Comparison of ENCODE assay signal across 9 cellular contexts in genomic region chr18:5879479-5879882, GRCh38. TPM values are rescaled to one million over a fixed set of nuclear protein-coding genes. Genes with fewer than 3 reads are reported as not detected.
A peak's percentile ranks its signal among the peaks of the same experiment; 100 is the strongest.
DNase-seq lines count a peak whose midpoint lies in the region; ATAC-seq and TF ChIP-seq lines count a peak whose summit lies in the region.
"Had no signal": no experiment of that assay in that cellular context is flagged by ENCODE, and none has a peak within 500 bp of the region (broad histone marks: within the 10 kb centered on the region; RNA-seq: fewer than 3 reads in every experiment).

No MANE protein-coding gene starts in this region.

- no peaks in the 10 kb centered on the region for H3K4me1 ChIP-seq in adipocyte (ENCODE audit: control insufficient read depth, insufficient read depth, low read length)
- no peaks in the 10 kb centered on the region for H3K4me1 ChIP-seq in CD4-positive, alpha-beta memory T cell (ENCODE audit: insufficient read depth, low read length)
- H3K4me1 ChIP-seq: SJCRH30 had no signal

- no peaks in the 10 kb centered on the region for H3K4me1 Mint-ChIP-seq in activated T-cell treated with anti-CD3 and anti-CD28 coated beads, Interleukin-2, amount 50 U/mL, for 24 hours (ENCODE audit: low read depth)
- no peaks in the 10 kb centered on the region for H3K4me1 Mint-ChIP-seq in CD4-positive, alpha-beta memory T cell

- H3K27me3 ChIP-seq in adipocyte (replicated peaks; ENCODE audit: control insufficient read depth, insufficient read depth, low read length): peaks cover 17% of the 10 kb centered on the region
- peaks cover 3% of the 10 kb centered on the region for H3K27me3 ChIP-seq in kidney epithelial cell (ENCODE audit: control insufficient read depth, insufficient read depth, low read length)
- no peaks in the 10 kb centered on the region for H3K27me3 ChIP-seq in CD4-positive, alpha-beta memory T cell (ENCODE audit: insufficient read depth, low read length)
- H3K27me3 ChIP-seq: SJCRH30 had no signal

- no peaks in the 10 kb centered on the region for H3K9me3 Mint-ChIP-seq in activated T-cell treated with anti-CD3 and anti-CD28 coated beads, Interleukin-2, amount 50 U/mL, for 24 hours
- H3K9me3 Mint-ChIP-seq in CD4-positive, alpha-beta memory T cell: no peaks in the 10 kb centered on the region

- no peak overlapping the region for H3K27ac Mint-ChIP-seq in activated T-cell treated with anti-CD3 and anti-CD28 coated beads, Interleukin-2, amount 50 U/mL, for 24 hours
- H3K27ac Mint-ChIP-seq in CD4-positive, alpha-beta memory T cell: no peak overlapping the region

- DNase-seq in DMS53 (lab: John Stamatoyannopoulos, UW) (peak; percentile 80), HS-5 (ENCODE audit: low read depth) (peak; percentile 5), adipocyte (ENCODE audit: low read depth) (peak; percentile 73), kidney epithelial cell (ENCODE audit: low read depth) (no peak), ecto neural progenitor cell (ENCODE audit: low spot score) (no peak)
- DNase-seq in activated T-cell treated with anti-CD3 and anti-CD28 coated beads, Interleukin-2, amount 50 U/mL, for 24 hours: no peak
- DNase-seq in CD4-positive, alpha-beta memory T cell: no peak

- no peak overlapping the region for H3K9ac ChIP-seq in adipocyte (ENCODE audit: low read length)

- H3K4me3 Mint-ChIP-seq in activated T-cell treated with anti-CD3 and anti-CD28 coated beads, Interleukin-2, amount 50 U/mL, for 24 hours: no peak overlapping the region
- no peak overlapping the region for H3K4me3 Mint-ChIP-seq in CD4-positive, alpha-beta memory T cell

- H3K36me3 Mint-ChIP-seq in activated T-cell treated with anti-CD3 and anti-CD28 coated beads, Interleukin-2, amount 50 U/mL, for 24 hours (ENCODE audit: low read depth): no peaks in the 10 kb centered on the region
- no peaks in the 10 kb centered on the region for H3K36me3 Mint-ChIP-seq in CD4-positive, alpha-beta memory T cell

- H3K27ac ChIP-seq in CD4-positive, alpha-beta memory T cell (ENCODE audit: low read depth, low read length): no peak overlapping the region
- H3K27ac ChIP-seq: SJCRH30 had no signal

- CTCF ChIA-PET in CD4-positive, alpha-beta memory T cell (lab: Charles Lee; ENCODE audit: partially characterized antibody): no interaction called here

- peak; percentile 75 for TF ChIP-seq CTCF in kidney epithelial cell (IDR thresholded peaks at IDR 0.05; ENCODE audit: insufficient read depth, low read length, poor library complexity, severe bottlenecking)

- peaks cover 32% of the 10 kb centered on the region for H3K27me3 Mint-ChIP-seq in activated T-cell treated with anti-CD3 and anti-CD28 coated beads, Interleukin-2, amount 50 U/mL, for 24 hours
- H3K27me3 Mint-ChIP-seq in CD4-positive, alpha-beta memory T cell: peaks cover 0 to 6% of the 10 kb centered on the region in 2 donors

- ATAC-seq in HG02759 (IDR thresholded peaks at IDR 0.05; ENCODE audit: unreplicated experiment): no peak

- no peaks in the 10 kb centered on the region for H3K9me3 ChIP-seq in adipocyte (ENCODE audit: control insufficient read depth, low read length)
- no peaks in the 10 kb centered on the region for H3K9me3 ChIP-seq in CD4-positive, alpha-beta memory T cell (ENCODE audit: control insufficient read depth in 1 of 2, low read length in 2 of 2)
- H3K9me3 ChIP-seq: SJCRH30 had no signal

- no peaks in the 10 kb centered on the region for H3K36me3 ChIP-seq in adipocyte (ENCODE audit: control insufficient read depth, insufficient read depth, low read length, severe bottlenecking)
- no peaks in the 10 kb centered on the region for H3K36me3 ChIP-seq in kidney epithelial cell (ENCODE audit: control insufficient read depth, insufficient read depth, low read length)
- H3K36me3 ChIP-seq in CD4-positive, alpha-beta memory T cell (ENCODE audit: insufficient read depth, low read length): no peaks in the 10 kb centered on the region
- H3K36me3 ChIP-seq: SJCRH30 had no signal

- no peak overlapping the region for H3K4me3 ChIP-seq in adipocyte (ENCODE audit: low read length)
- H3K4me3 ChIP-seq in kidney epithelial cell (ENCODE audit: low read depth, low read length): no peak overlapping the region
- H3K4me3 ChIP-seq in CD4-positive, alpha-beta memory T cell (ENCODE audit: low read length in 2 of 2): no peak overlapping the region
- H3K4me3 ChIP-seq: SJCRH30 had no signal

- intact Hi-C loops in CD4-positive, alpha-beta memory T cell (cut with micrococcal nuclease): no loop called here

- POLR2A ChIA-PET in CD4-positive, alpha-beta memory T cell (lab: Charles Lee; ENCODE audit: partially characterized antibody): no interaction called here

RNA-seq across cellular contexts. Expression of gene TMEM200C, which starts 15.8 kb away (rescaled TPM):
- 4.9 and 8.1 TPM in 2 replicates for total RNA-seq in kidney epithelial cell
- total RNA-seq in CD4-positive, alpha-beta memory T cell: not detected
- not detected for polyA plus RNA-seq in CD4-positive, alpha-beta memory T cell
- total RNA-seq: SJCRH30 had no signal

Comparison
In these comparisons a context has a peak if more than half of its experiments do, and no peak if none do; other contexts are left out.
1. DNase-seq: peak in DMS53 (single experiment), HS-5 (single experiment) and adipocyte (single experiment); none in kidney epithelial cell (single experiment), activated T-cell treated with anti-CD3 and anti-CD28 coated beads, Interleukin-2, amount 50 U/mL, for 24 hours (single experiment), ecto neural progenitor cell (single experiment) and CD4-positive, alpha-beta memory T cell (0 of 5).